ENCODE assay signal across 23 cellular contexts in the genomic region with DNA sequence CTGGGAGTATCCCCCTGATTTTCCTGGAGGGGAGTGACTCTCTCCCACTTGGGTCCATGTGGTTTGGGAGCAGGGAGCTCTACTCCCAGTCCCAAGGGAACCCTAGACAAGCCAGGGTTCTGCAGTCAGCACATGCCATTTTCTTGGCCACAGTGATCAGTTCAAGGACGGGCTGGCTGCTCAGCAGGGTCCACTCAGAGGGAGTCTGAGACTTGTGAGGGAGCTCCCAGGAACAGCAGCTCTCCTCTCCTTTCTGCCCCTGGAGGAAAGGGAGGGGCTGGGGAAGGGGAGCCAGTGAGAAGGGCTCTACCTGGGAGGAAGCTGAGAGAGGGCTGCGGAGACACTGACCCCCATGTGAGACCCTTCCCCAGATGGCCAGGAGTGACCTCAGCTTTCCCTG.
"Had no signal": no experiment of that assay in that cellular context is flagged by ENCODE, and none has a peak within 500 bp of the region (broad histone marks: within the 10 kb centered on the region; RNA-seq: fewer than 3 reads in every experiment).

No MANE protein-coding gene starts in this region.

- ATAC-seq: esophagus mucosa; heart right ventricle; left cardiac atrium; natural killer cell treated with Interleukin-12 subunit alpha and Interleukin-12 subunit beta and Interleukin-15 and Interleukin-18, amount 100 ng/mL, for 72 hours; sciatic nerve; stimulated activated naive B cell treated with anti-CD40 and anti-IgM and Interleukin-4, amounts not matched to agents 10 μg/mL and 1 μg/mL and 100 μg/mL, for 72 hours; stimulated activated naive CD8-positive, alpha-beta T cell treated with anti-CD3 and anti-CD28 coated beads, Interleukin-15, amount 100 ng/mL, for 72 hours had no signal

- H2AFZ ChIP-seq: neural progenitor cell had no signal

- H3K4me2 ChIP-seq: neural progenitor cell had no signal

- H3K27ac Mint-ChIP-seq: memory B cell; natural killer cell treated with Interleukin-12 subunit alpha and Interleukin-12 subunit beta and Interleukin-15 and Interleukin-18, amount 100 ng/mL, for 72 hours; neural progenitor cell; stimulated activated naive B cell treated with anti-CD40 and anti-IgM and Interleukin-4, amounts not matched to agents 10 μg/mL and 1 μg/mL and 100 μg/mL, for 72 hours; stimulated activated naive CD8-positive, alpha-beta T cell treated with anti-CD3 and anti-CD28 coated beads, Interleukin-15, amount 100 ng/mL, for 72 hours had no signal

- H3K36me3 Mint-ChIP-seq: memory B cell; natural killer cell treated with Interleukin-12 subunit alpha and Interleukin-12 subunit beta and Interleukin-15 and Interleukin-18, amount 100 ng/mL, for 72 hours; neural progenitor cell; stimulated activated naive B cell treated with anti-CD40 and anti-IgM and Interleukin-4, amounts not matched to agents 10 μg/mL and 1 μg/mL and 100 μg/mL, for 72 hours had no signal

- H3K27ac ChIP-seq: heart right ventricle, left ventricle myocardium inferior, lower lobe of right lung, neural progenitor cell, skin epidermis, upper lobe of left lung, uterus had no signal

- H3K27me3 ChIP-seq: heart right ventricle, neural progenitor cell, upper lobe of left lung, uterus had no signal

- H3K9me3 Mint-ChIP-seq: memory B cell; natural killer cell treated with Interleukin-12 subunit alpha and Interleukin-12 subunit beta and Interleukin-15 and Interleukin-18, amount 100 ng/mL, for 72 hours; neural progenitor cell; stimulated activated naive B cell treated with anti-CD40 and anti-IgM and Interleukin-4, amounts not matched to agents 10 μg/mL and 1 μg/mL and 100 μg/mL, for 72 hours; stimulated activated naive CD8-positive, alpha-beta T cell treated with anti-CD3 and anti-CD28 coated beads, Interleukin-15, amount 100 ng/mL, for 72 hours had no signal

- H3K4me1 ChIP-seq: left ventricle myocardium inferior, lower lobe of right lung, neural progenitor cell, uterus had no signal

- H3K4me3 ChIP-seq: heart right ventricle, left ventricle myocardium inferior, lower lobe of right lung, neural progenitor cell, skin epidermis, thoracic aorta, upper lobe of left lung, uterus had no signal

- H3K9ac ChIP-seq: neural progenitor cell had no signal

- H3K9me3 ChIP-seq: heart right ventricle, left ventricle myocardium inferior, lower lobe of right lung, thoracic aorta, upper lobe of left lung, uterus had no signal

- H3K4me3 Mint-ChIP-seq: memory B cell; natural killer cell treated with Interleukin-12 subunit alpha and Interleukin-12 subunit beta and Interleukin-15 and Interleukin-18, amount 100 ng/mL, for 72 hours; neural progenitor cell; stimulated activated naive B cell treated with anti-CD40 and anti-IgM and Interleukin-4, amounts not matched to agents 10 μg/mL and 1 μg/mL and 100 μg/mL, for 72 hours; stimulated activated naive CD8-positive, alpha-beta T cell treated with anti-CD3 and anti-CD28 coated beads, Interleukin-15, amount 100 ng/mL, for 72 hours had no signal

- DNase-seq: effector memory CD4-positive, alpha-beta T cell; heart right ventricle; hypothalamus; kidney; left cardiac atrium; left ventricle myocardium inferior; lower lobe of right lung; midbrain; occipital lobe; posterior cingulate gyrus; stimulated activated CD4-positive, alpha-beta T cell treated with anti-CD3 and anti-CD28 coated beads, Interleukin-2, amount 100 ng/mL, for 24 hours; stimulated activated CD4-positive, alpha-beta T cell treated with anti-CD3 and anti-CD28 coated beads, Interleukin-4, amount 100 ng/mL, for 4 hours; stimulated activated naive B cell treated with anti-CD40 and anti-IgM and Interleukin-4, amounts not matched to agents 10 μg/mL and 1 μg/mL and 100 μg/mL, for 72 hours; stimulated activated naive CD8-positive, alpha-beta T cell treated with anti-CD3 and anti-CD28 coated beads, Interleukin-15, amount 100 ng/mL, for 72 hours; upper lobe of left lung; uterus had no signal

- H3K36me3 ChIP-seq: heart right ventricle, left ventricle myocardium inferior, lower lobe of right lung, neural progenitor cell, thoracic aorta, upper lobe of left lung, uterus had no signal

- H3K4me1 Mint-ChIP-seq: memory B cell; stimulated activated naive B cell treated with anti-CD40 and anti-IgM and Interleukin-4, amounts not matched to agents 10 μg/mL and 1 μg/mL and 100 μg/mL, for 72 hours; stimulated activated naive CD8-positive, alpha-beta T cell treated with anti-CD3 and anti-CD28 coated beads, Interleukin-15, amount 100 ng/mL, for 72 hours had no signal
